In the genomic region with DNA sequence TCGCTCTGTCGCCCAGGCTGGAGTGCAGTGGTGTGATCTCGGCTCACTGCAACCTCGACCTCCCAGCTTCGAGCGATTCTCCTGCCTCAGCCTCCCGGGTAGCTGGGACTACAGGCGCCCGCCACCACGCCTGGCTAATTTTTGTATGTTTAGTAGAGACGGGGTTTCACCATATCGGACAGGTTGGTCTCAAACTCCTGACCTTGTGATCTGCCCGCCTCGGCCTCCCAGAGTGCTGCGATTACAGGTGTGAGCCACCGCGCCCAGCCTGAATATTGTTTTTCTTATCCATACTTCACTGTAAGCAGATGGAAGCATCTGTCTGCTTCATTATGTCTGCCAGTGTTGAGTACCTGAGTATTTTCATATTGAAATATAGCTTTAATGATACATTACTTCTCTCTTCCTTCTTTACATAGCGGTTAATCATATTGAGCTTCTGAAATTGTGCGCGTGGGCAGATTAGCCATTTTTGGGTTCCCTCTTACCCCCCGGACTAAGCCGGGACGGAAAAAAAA, we compare ENCODE assay signal across 8 cellular contexts. TPM values are rescaled to one million over a fixed set of nuclear protein-coding genes. Genes with fewer than 3 reads are reported as not detected.
A peak's percentile ranks its signal among the peaks of the same experiment; 100 is the strongest.
DNase-seq lines count a peak whose midpoint lies in the region; ATAC-seq, FAIRE-seq and TF ChIP-seq lines count a peak whose summit lies in the region.
"Not testable (repeated sequence)": the region's sequence is repeated elsewhere in the genome, so short reads cannot be mapped to it uniquely, and the experiment has no call there.

No MANE protein-coding gene starts in this region.

- H3K27ac ChIP-seq in CD8-positive, alpha-beta memory T cell (ENCODE audit: low read depth, low read length): peak overlapping the region; percentile 82
- H3K27ac ChIP-seq in HUES48 (ENCODE audit: low read depth, low read length) (peak overlapping the region; percentile 91), SK-N-SH (ENCODE audit: low read depth in 2 of 2, low read length in 1 of 2) (peak overlapping the region in 1 of 2 experiments; percentile 69; a peak in 2 of 4 replicates), layer of hippocampus (ENCODE audit: low read depth, low read length) (peak overlapping the region; percentile 81)
- H3K27ac ChIP-seq in endothelial cell of umbilical vein (ENCODE audit: insufficient read depth, low read depth, low read length); neutrophil; thymus (ENCODE audit: low read depth): not testable (repeated sequence)

- WGBS in SK-N-SH (ENCODE audit: low lambda C conversion rate): 48% methylated on average over 23 of the region's 23 CpGs
- WGBS in thymus: 59% methylated on average over 23 of the region's 23 CpGs

- TF ChIP-seq POLR2A in endothelial cell of umbilical vein (IDR thresholded peaks at IDR 0.05; ENCODE audit: low read depth, low read length): not testable (repeated sequence)

- H3K4me1 Mint-ChIP-seq in CD8-positive, alpha-beta memory T cell: peaks cover 26 to 35% (median 35%) of the 10 kb centered on the region in 3 donors
- peaks cover 25% of the 10 kb centered on the region for H3K4me1 Mint-ChIP-seq in activated naive CD8-positive, alpha-beta T cell treated with anti-CD3 and anti-CD28 coated beads, Interleukin-2, amount 10 ng/mL, durations not matched to agents 7 days and 5 days

- H2AFZ ChIP-seq in SK-N-SH (ENCODE audit: low read depth) (peak overlapping the region; percentile 96), endothelial cell of umbilical vein (ENCODE audit: low read depth, low read length) (peak overlapping the region; percentile 100)

- not testable (repeated sequence) for H3K9me3 Mint-ChIP-seq in CD8-positive, alpha-beta memory T cell; activated naive CD8-positive, alpha-beta T cell treated with anti-CD3 and anti-CD28 coated beads, Interleukin-2, amount 10 ng/mL, durations not matched to agents 7 days and 5 days

- not testable (repeated sequence) for TF ChIP-seq RAD21 in SK-N-SH (IDR thresholded peaks at IDR 0.05; ENCODE audit: low read length)

- not testable (repeated sequence) for H3K27me3 Mint-ChIP-seq in CD8-positive, alpha-beta memory T cell; activated naive CD8-positive, alpha-beta T cell treated with anti-CD3 and anti-CD28 coated beads, Interleukin-2, amount 10 ng/mL, durations not matched to agents 7 days and 5 days

- not testable (repeated sequence) for FAIRE-seq in endothelial cell of umbilical vein (lab: Jason Lieb, UNC)

- not testable (repeated sequence) for H3K27me3 ChIP-seq in CD8-positive, alpha-beta memory T cell (ENCODE audit: insufficient read depth, low read length, poor library complexity, severe bottlenecking); HUES48 (ENCODE audit: control insufficient read depth, insufficient read depth, low read length); SK-N-SH (ENCODE audit: insufficient read depth); endothelial cell of umbilical vein (ENCODE audit: control insufficient read depth in 2 of 2, insufficient read depth in 2 of 2, low read length in 2 of 2); layer of hippocampus (ENCODE audit: control insufficient read depth, insufficient read depth, low read length); neutrophil; thymus (ENCODE audit: control insufficient read depth, insufficient read depth)

- H3K27ac Mint-ChIP-seq in CD8-positive, alpha-beta memory T cell: peak overlapping the region; percentile 32 to 98 (median 91)
- H3K27ac Mint-ChIP-seq in activated naive CD8-positive, alpha-beta T cell treated with anti-CD3 and anti-CD28 coated beads, Interleukin-2, amount 10 ng/mL, durations not matched to agents 7 days and 5 days: peak overlapping the region; percentile 89

- DNase-seq in CD8-positive, alpha-beta memory T cell; SK-N-SH; activated naive CD8-positive, alpha-beta T cell treated with anti-CD3 and anti-CD28 coated beads, Interleukin-2, amount 10 ng/mL, durations not matched to agents 7 days and 5 days; endothelial cell of umbilical vein (ENCODE audit: low read depth, low spot score): not testable (repeated sequence)

- peaks cover 23% of the 10 kb centered on the region; the same call in 1 of the 2 replicates for H3K79me2 ChIP-seq in SK-N-SH (ENCODE audit: insufficient read depth)
- not testable (repeated sequence) for H3K79me2 ChIP-seq in endothelial cell of umbilical vein (ENCODE audit: control insufficient read depth, insufficient read depth, low read length)

- not testable (repeated sequence) for H4K20me1 ChIP-seq in SK-N-SH (ENCODE audit: insufficient read depth); endothelial cell of umbilical vein (replicated peaks; ENCODE audit: control insufficient read depth, extremely low read depth, insufficient read depth, low read length)

- H3K9me2 ChIP-seq in SK-N-SH: not testable (repeated sequence)

- not testable (repeated sequence) for H3K9ac ChIP-seq in HUES48 (ENCODE audit: low read depth, low read length)
- H3K9ac ChIP-seq in SK-N-SH (peak overlapping the region; percentile 86), endothelial cell of umbilical vein (replicated peaks; ENCODE audit: extremely low read depth, insufficient read depth, low read length) (peak overlapping the region; percentile 95)

- not testable (repeated sequence) for BruUV-seq in endothelial cell of umbilical vein (replicated peaks; lab: Mats Ljungman, UMichigan)

- H3K4me3 ChIP-seq in CD8-positive, alpha-beta memory T cell (ENCODE audit: low read length): peak overlapping the region; percentile 91
- H3K4me3 ChIP-seq in HUES48 (ENCODE audit: low read depth, low read length): peak overlapping the region; percentile 90
- peak overlapping the region; percentile 69 to 82 for H3K4me3 ChIP-seq in SK-N-SH (ENCODE audit: low read depth in 2 of 2, low read length in 1 of 2)
- peak overlapping the region; percentile 86 to 99 (median 96) for H3K4me3 ChIP-seq in endothelial cell of umbilical vein (replicated peaks in 1 of 3; ENCODE audit: insufficient read depth in 1 of 3, low read depth in 1 of 3, low read length in 3 of 3)
- H3K4me3 ChIP-seq in neutrophil (ENCODE audit: low read depth in 1 of 2, low read length in 1 of 2): peak overlapping the region; percentile 71 to 77
- H3K4me3 ChIP-seq in thymus (ENCODE audit: low read length): peak overlapping the region; percentile 80

- not testable (repeated sequence) for ATAC-seq in activated naive CD8-positive, alpha-beta T cell treated with anti-CD3 and anti-CD28 coated beads, Interleukin-2, amount 10 ng/mL, durations not matched to agents 7 days and 5 days (ENCODE audit: low read depth)

- CTCF ChIA-PET in CD8-positive, alpha-beta memory T cell (lab: Charles Lee): interaction anchor here (0.8 to 3.4 kb wide), 4 partner anchors 280 to 322 kb away, joined by 3 to 12 read pairs (median 4); no protein-coding TSS in a partner anchor
- CTCF ChIA-PET in SK-N-SH (lab: Yijun Ruan, JAX) (interaction anchor here (1.2 to 6.6 kb wide), 8 partner anchors 9 to 314 kb away, joined by 3 to 42 read pairs (median 6); no protein-coding TSS in a partner anchor), endothelial cell of umbilical vein (lab: Charles Lee) (interaction anchor here (1.1 to 1.6 kb wide), 5 partner anchors 10 to 322 kb away, joined by 3 to 7 read pairs (median 4); partner anchors contain the start of gene HAS3)

- H3K4me2 ChIP-seq in SK-N-SH: peak overlapping the region; percentile 87
- H3K4me2 ChIP-seq in endothelial cell of umbilical vein (ENCODE audit: insufficient read depth, low read length): peak overlapping the region; percentile 90

- dilution Hi-C loops in endothelial cell of umbilical vein (cut with MboI; ENCODE audit: extremely low pct_ligation_motif_present, low sequenced_read_pairs): not testable (repeated sequence)

- intact Hi-C loops in endothelial cell of umbilical vein (cut with micrococcal nuclease): loop anchor here (1.0 to 10.0 kb wide), 3 partner anchors 251 to 452 kb away; no protein-coding TSS in a partner anchor

- peaks cover 20% of the 10 kb centered on the region for H3K4me1 ChIP-seq in CD8-positive, alpha-beta memory T cell (ENCODE audit: insufficient read depth, low read length)
- not testable (repeated sequence) for H3K4me1 ChIP-seq in HUES48 (ENCODE audit: control insufficient read depth, insufficient read depth, low read length); SK-N-SH (ENCODE audit: control insufficient read depth in 1 of 2, insufficient read depth in 2 of 2, low read depth in 1 of 2, low read length in 1 of 2); endothelial cell of umbilical vein (ENCODE audit: control insufficient read depth, extremely low read depth, insufficient read depth, low read length)
- peaks cover 11 to 14% of the 10 kb centered on the region in 2 experiments for H3K4me1 ChIP-seq in neutrophil (ENCODE audit: control insufficient read depth in 1 of 2, insufficient read depth in 1 of 2, low read depth in 1 of 2, low read length in 1 of 2)
- peaks cover 10% of the 10 kb centered on the region for H3K4me1 ChIP-seq in thymus (ENCODE audit: control insufficient read depth, insufficient read depth, low read length)

- TF ChIP-seq EP300 in SK-N-SH (IDR thresholded peaks at IDR 0.05; ENCODE audit: borderline replicate concordance in 1 of 2, low read depth in 1 of 2, low read length in 1 of 2): not testable (repeated sequence)

- H3K4me3 Mint-ChIP-seq in CD8-positive, alpha-beta memory T cell: peak overlapping the region; percentile 77 to 98 (median 85)
- H3K4me3 Mint-ChIP-seq in activated naive CD8-positive, alpha-beta T cell treated with anti-CD3 and anti-CD28 coated beads, Interleukin-2, amount 10 ng/mL, durations not matched to agents 7 days and 5 days: peak overlapping the region; percentile 98

- not testable (repeated sequence) for H3K36me3 ChIP-seq in CD8-positive, alpha-beta memory T cell (ENCODE audit: insufficient read depth, low read length); HUES48 (ENCODE audit: control insufficient read depth, insufficient read depth, low read length); SK-N-SH (replicated peaks in 1 of 2; ENCODE audit: control insufficient read depth in 1 of 2, insufficient read depth in 2 of 2, low read length in 1 of 2); endothelial cell of umbilical vein (ENCODE audit: control insufficient read depth in 2 of 2, extremely low read depth in 1 of 2, insufficient read depth in 2 of 2, low read length in 2 of 2); neutrophil; thymus (ENCODE audit: control insufficient read depth, insufficient read depth)

- not testable (repeated sequence) for H3F3A ChIP-seq in SK-N-SH (replicated peaks; ENCODE audit: insufficient read depth)

- H3K9me3 ChIP-seq in CD8-positive, alpha-beta memory T cell (ENCODE audit: low read length); HUES48 (ENCODE audit: control insufficient read depth, insufficient read depth, low read length); SK-N-SH; endothelial cell of umbilical vein (replicated peaks; ENCODE audit: control insufficient read depth, insufficient read depth, low read length); neutrophil; thymus (ENCODE audit: control insufficient read depth): not testable (repeated sequence)

- not testable (repeated sequence) for H3K9me1 ChIP-seq in endothelial cell of umbilical vein (replicated peaks; ENCODE audit: control insufficient read depth, extremely low read depth, insufficient read depth, low read length)

- TF ChIP-seq CTCF in SK-N-SH (IDR thresholded peaks at IDR 0.05); endothelial cell of umbilical vein (IDR thresholded peaks at IDR 0.05; ENCODE audit: extremely low read depth in 1 of 2, insufficient read depth in 1 of 2, low read depth in 1 of 2, low read length in 2 of 2); neutrophil (IDR thresholded peaks at IDR 0.05): not testable (repeated sequence)

- POLR2A ChIA-PET in CD8-positive, alpha-beta memory T cell (lab: Charles Lee): interaction anchor here (0.6 kb wide), 1 partner anchor 145 kb away, joined by 3 read pairs; no protein-coding TSS in a partner anchor
- POLR2A ChIA-PET in SK-N-SH (lab: Yijun Ruan, JAX): interaction anchor here (0.7 to 1.6 kb wide), 2 partner anchors 252 to 268 kb away, joined by 3 read pairs; no protein-coding TSS in a partner anchor
- POLR2A ChIA-PET in activated naive CD8-positive, alpha-beta T cell treated with anti-CD3 and anti-CD28 coated beads, Interleukin-2, amount 10 ng/mL, durations not matched to agents 7 days and 5 days (lab: Charles Lee): interaction anchor here (0.7 to 0.9 kb wide), 2 partner anchors 250 to 345 kb away, joined by 3 to 4 read pairs; no protein-coding TSS in a partner anchor
- POLR2A ChIA-PET in endothelial cell of umbilical vein (lab: Charles Lee): not testable (repeated sequence)

- H3K36me3 Mint-ChIP-seq in CD8-positive, alpha-beta memory T cell: peaks cover 0 to 12% (median 4%) of the 10 kb centered on the region in 3 donors
- H3K36me3 Mint-ChIP-seq in activated naive CD8-positive, alpha-beta T cell treated with anti-CD3 and anti-CD28 coated beads, Interleukin-2, amount 10 ng/mL, durations not matched to agents 7 days and 5 days: not testable (repeated sequence)

RNA-seq across cellular contexts. Expression of gene TANGO6, which starts 0.3 kb away (rescaled TPM):
- total RNA-seq in CD8-positive, alpha-beta memory T cell: 10 to 100 TPM; 28.9 to 30.3 TPM
- polyA plus RNA-seq in CD8-positive, alpha-beta memory T cell: 19.5 TPM
- polyA plus RNA-seq in SK-N-SH (2012; rRNA removed) (5.5 and 6.5 TPM in 2 replicates), endothelial cell of umbilical vein (5.0 and 6.7 TPM in 2 replicates), thymus (3.2 TPM)
- 4.6 and 4.7 TPM in 2 replicates for polyA plus RNA-seq in SK-N-SH (2012; cell fraction: cytosol; rRNA removed)
- 7.0 and 9.4 TPM in 2 replicates for polyA plus RNA-seq in SK-N-SH (2012; cell fraction: nucleus; rRNA removed)
- total RNA-seq in activated naive CD8-positive, alpha-beta T cell treated with anti-CD3 and anti-CD28 coated beads, Interleukin-2, amount 10 ng/mL, durations not matched to agents 7 days and 5 days: 10 to 100 TPM; 29.2 to 29.7 TPM
- total RNA-seq in endothelial cell of umbilical vein: 14.3 and 21.2 TPM in 2 replicates
- polyA plus RNA-seq in endothelial cell of umbilical vein (2011; cell fraction: cytosol; rRNA removed): 5.1 and 7.9 TPM in 2 replicates
- 8.9 and 10.1 TPM in 2 replicates for polyA plus RNA-seq in endothelial cell of umbilical vein (2011; cell fraction: nucleus; rRNA removed)
- polyA plus RNA-seq in endothelial cell of umbilical vein (2012): 10.4 and 11.4 TPM in 2 replicates
- 107 and 114 TPM in 2 replicates for polyA minus RNA-seq in endothelial cell of umbilical vein
- 20.4 TPM for polyA minus RNA-seq in endothelial cell of umbilical vein (2011; cell fraction: cytosol; rRNA and poly(A)+ RNA removed)
- polyA minus RNA-seq in endothelial cell of umbilical vein (2011; cell fraction: nucleus; rRNA and poly(A)+ RNA removed): 45.2 and 60.9 TPM in 2 replicates
